ENCODE assay signal across 11 cellular contexts in genomic region chr4:26130173-26130572, GRCh38.
A peak's percentile ranks its signal among the peaks of the same experiment; 100 is the strongest.
DNase-seq lines count a peak whose midpoint lies in the region; ATAC-seq, FAIRE-seq and TF ChIP-seq lines count a peak whose summit lies in the region.
"Had no signal": no experiment of that assay in that cellular context is flagged by ENCODE, and none has a peak within 500 bp of the region (broad histone marks: within the 10 kb centered on the region; RNA-seq: fewer than 3 reads in every experiment).

No MANE protein-coding gene starts in this region.

- H3K36me3 ChIP-seq in upper lobe of right lung, result no peaks in the 10 kb centered on the region
- H3K36me3 ChIP-seq: neural progenitor cell had no signal

- peak; percentile 55 for ATAC-seq in HG02763 (IDR thresholded peaks at IDR 0.05; ENCODE audit: unreplicated experiment)
- ATAC-seq in HG03575 (IDR thresholded peaks at IDR 0.05; ENCODE audit: extremely low read depth, insufficient number of reproducible peaks, low FRiP score, unreplicated experiment), result peak; percentile 56
- ATAC-seq in upper lobe of right lung, result no peak

- CTCF ChIA-PET in RWPE1 (lab: Yijun Ruan, JAX), result interaction anchor here (0.6 kb wide), 1 partner anchor 435 kb away, joined by 5 read pairs; no protein-coding TSS in a partner anchor

- H3K9me3 ChIP-seq in upper lobe of right lung, result no peaks in the 10 kb centered on the region

- peak; percentile 85 for FAIRE-seq in GM19239 (lab: Jason Lieb, UNC)

- no peaks in the 10 kb centered on the region for H3K4me1 ChIP-seq in upper lobe of right lung
- H3K4me1 ChIP-seq: neural progenitor cell had no signal

- no peak overlapping the region for H3K4me3 ChIP-seq in upper lobe of right lung
- H3K4me3 ChIP-seq: neural progenitor cell had no signal

- H3K27me3 ChIP-seq in upper lobe of right lung, result no peaks in the 10 kb centered on the region
- H3K27me3 ChIP-seq: neural progenitor cell had no signal

- TF ChIP-seq CTCF in GM13977 (IDR thresholded peaks at IDR 0.05; ENCODE audit: extremely low read depth, insufficient read depth, missing control alignments), result no peak
- TF ChIP-seq CTCF in upper lobe of right lung (IDR thresholded peaks at IDR 0.05), result no peak
- no peak for TF ChIP-seq CTCF in RWPE1 (conservative IDR thresholded peaks at IDR 0.05; ENCODE audit: low read depth)

- intact Hi-C loops in upper lobe of right lung (cut with DNase I), result no loop called here

- no peak overlapping the region for H3K27ac ChIP-seq in upper lobe of right lung
- no peak overlapping the region for H3K27ac ChIP-seq in RWPE1
- H3K27ac ChIP-seq: neural progenitor cell had no signal

- in situ Hi-C loops in GM13977 (cut with MboI; ENCODE audit: low pct_unique_long_range_greater_than_20kb, low sequenced_read_pairs, unreplicated experiment), result no loop called here

- POLR2A ChIA-PET in RWPE1 (lab: Yijun Ruan, JAX; ENCODE audit: low non-redundant PET), result no interaction called here

- DNase-seq in GM13977 (ENCODE audit: low spot score) (peak; percentile 53), GM19239 (ENCODE audit: insufficient read length, low spot score) (peak; percentile 16), upper lobe of right lung (no peak), GM03348 (ENCODE audit: low spot score) (no peak), RWPE1 (ENCODE audit: low spot score) (no peak), MV-4-11 (lab: John Stamatoyannopoulos, UW) (no peak)
- DNase-seq: DMS153, NCI-H187 had no signal

Comparison
In these comparisons a context has a peak if more than half of its experiments do, and no peak if none do; other contexts are left out.
1. DNase-seq: peak in GM13977 (single experiment) and GM19239 (single experiment); none in upper lobe of right lung (single experiment), GM03348 (single experiment), RWPE1 (single experiment) and MV-4-11 (single experiment).